Comparison of ENCODE assay signal across 15 cellular contexts in the genomic region with DNA sequence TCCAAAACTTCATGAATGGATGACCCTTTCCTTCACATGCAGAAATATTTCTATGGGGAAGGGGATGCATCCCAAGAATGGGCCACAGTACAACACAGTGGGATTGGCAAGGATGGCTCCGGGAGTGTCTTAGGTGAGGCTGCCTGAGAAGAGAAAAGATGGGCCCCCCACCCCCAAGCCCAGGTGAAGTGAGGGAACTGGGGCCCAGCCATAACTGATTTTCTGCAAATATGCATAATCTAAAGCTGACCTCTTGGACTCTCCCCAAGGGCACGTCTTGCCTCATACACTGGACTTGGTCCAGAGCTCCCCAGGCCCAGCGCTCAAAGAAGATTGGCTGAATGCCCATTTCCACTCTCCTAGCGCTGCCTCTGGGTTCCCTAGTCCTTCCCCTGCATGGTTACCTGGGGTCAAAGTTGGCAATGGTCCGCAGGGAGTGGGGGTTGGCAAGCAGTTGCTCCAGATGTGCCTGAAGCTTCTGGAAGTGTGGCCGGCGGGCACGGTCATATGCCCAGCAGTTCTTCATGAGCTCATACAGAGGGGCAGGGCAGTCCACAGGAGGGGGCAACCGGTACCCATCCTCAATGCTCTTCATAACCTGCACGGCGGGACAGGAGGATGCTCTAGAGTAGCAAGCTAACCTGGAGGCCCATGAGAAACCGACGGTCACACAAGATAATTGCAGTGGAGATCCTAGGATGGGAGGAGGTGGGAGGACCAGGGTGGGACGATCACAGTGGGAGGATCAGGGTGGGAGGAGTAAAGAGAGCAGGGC. TPM values are rescaled to one million over a fixed set of nuclear protein-coding genes. Genes with fewer than 3 reads are reported as not detected.
DNase-seq lines count a peak whose midpoint lies in the region; ATAC-seq and TF ChIP-seq lines count a peak whose summit lies in the region.
"Had no signal": no experiment of that assay in that cellular context is flagged by ENCODE, and none has a peak within 500 bp of the region (broad histone marks: within the 10 kb centered on the region; RNA-seq: fewer than 3 reads in every experiment).

No MANE protein-coding gene starts in this region.

- H3K27ac ChIP-seq in RWPE1 (peak overlapping the region; percentile 78), neutrophil (peak overlapping the region; percentile 51)
- H3K27ac ChIP-seq: brain microvascular endothelial cell, HL-60 had no signal

- peaks cover 5 to 18% of the 10 kb centered on the region in 2 experiments for H3K4me1 ChIP-seq in neutrophil (ENCODE audit: control insufficient read depth in 1 of 2, insufficient read depth in 1 of 2, low read depth in 1 of 2, low read length in 1 of 2)

- DNase-seq in H7 (peak; percentile 15), RWPE1 (ENCODE audit: low spot score) (no peak), fibroblast of gingiva (ENCODE audit: low read depth) (peak; percentile 26)
- DNase-seq: brain microvascular endothelial cell; CD4-positive, CD25-positive, alpha-beta regulatory T cell; immature natural killer cell; NCI-H510A; SHP77; stimulated activated naive CD4-positive, alpha-beta T cell had no signal

- TF ChIP-seq CTCF in RWPE1 (conservative IDR thresholded peaks at IDR 0.05; ENCODE audit: low read depth) (no peak), neutrophil (IDR thresholded peaks at IDR 0.05) (no peak)

- ATAC-seq in HG02884 (IDR thresholded peaks at IDR 0.05; ENCODE audit: unreplicated experiment) (no peak), GM21723 (IDR thresholded peaks at IDR 0.05; ENCODE audit: unreplicated experiment) (no peak), HG03342 (IDR thresholded peaks at IDR 0.05; ENCODE audit: unreplicated experiment) (no peak)
- ATAC-seq: esophagus mucosa had no signal

- H3K27me3 ChIP-seq in H7 (ENCODE audit: control insufficient read depth, insufficient read depth, low read length), result no peaks in the 10 kb centered on the region
- no peaks in the 10 kb centered on the region for H3K27me3 ChIP-seq in neutrophil
- H3K27me3 ChIP-seq: brain microvascular endothelial cell had no signal

- peaks cover 2% of the 10 kb centered on the region for H3K9me3 ChIP-seq in neutrophil

- H3K4me3 ChIP-seq in H7 (ENCODE audit: insufficient read depth, low read depth, low read length) (no peak overlapping the region), neutrophil (ENCODE audit: low read depth in 1 of 2, low read length in 1 of 2) (no peak overlapping the region)

- H3K36me3 ChIP-seq in H7 (replicated peaks; ENCODE audit: control insufficient read depth, insufficient read depth, low read length) (peaks cover 70% of the 10 kb centered on the region), neutrophil (peaks cover 76% of the 10 kb centered on the region)

- POLR2A ChIA-PET in RWPE1 (lab: Yijun Ruan, JAX; ENCODE audit: low non-redundant PET), result no interaction called here

- CTCF ChIA-PET in RWPE1 (lab: Yijun Ruan, JAX), result no interaction called here

RNA-seq across cellular contexts. Expression of gene ZYX, which starts 12.3 kb away (rescaled TPM):
- 84.6 and 97.1 TPM in 2 replicates for total RNA-seq in H7 (2014; rRNA removed; shearing (Covaris generic))

RNA-seq across cellular contexts. Expression of gene EPHA1, which starts 15.2 kb away (rescaled TPM):
- 176 and 189 TPM in 2 replicates for total RNA-seq in H7 (2014; rRNA removed; shearing (Covaris generic))

RNA-seq across cellular contexts. Expression of gene FAM131B, which starts 30.9 kb away (rescaled TPM):
- total RNA-seq in H7 (2014; rRNA removed; shearing (Covaris generic)), result 11.9 and 16.9 TPM in 2 replicates

RNA-seq across cellular contexts. Expression of gene TAS2R60, which starts 49.8 kb away (rescaled TPM):
- total RNA-seq in H7 (2014; rRNA removed; shearing (Covaris generic)), result not detected in 2 replicates
